8 cellular contexts compared by ENCODE assay signal in genomic region chr2:231056453-231057416, GRCh38.
A peak's percentile ranks its signal among the peaks of the same experiment; 100 is the strongest.
DNase-seq lines count a peak whose midpoint lies in the region; ATAC-seq and TF ChIP-seq lines count a peak whose summit lies in the region.

PSMD1 (plus strand) TSS chr2:231056867; CDS start chr2:231057026, 159 bp downstream.

- peak within 1 kb of the TSS; percentile 96 for H3K4me3 ChIP-seq in AG10803 (ENCODE audit: low read length)

- DNase-seq in AG10803 (ENCODE audit: low read depth) (peak; percentile 93), NCI-H345 treated with DMSO at 0.1 percent for 48 hours (lab: John Stamatoyannopoulos, UW; ENCODE audit: unreplicated experiment) (peak; percentile 78), inferior parietal cortex (ENCODE audit: extremely low spot score) (peak; percentile 93)
- DNase-seq in activated CD4-positive, CD25-positive, alpha-beta regulatory T cell (lab: John Stamatoyannopoulos, UW): peak; percentile 83 to 88 (median 86)
- DNase-seq in central memory CD4-positive, alpha-beta T cell: peak; percentile 93
- peak; percentile 84 to 90 for DNase-seq in stimulated activated CD4-positive, alpha-beta T cell treated with anti-CD3 and anti-CD28 coated beads, Interleukin-12 subunit alpha, Interleukin-12 subunit beta, amount 100 ng/mL, for 24 hours (ENCODE audit: low read depth in 2 of 2)

- TF ChIP-seq CTCF in AG10803 (conservative IDR thresholded peaks at IDR 0.05; ENCODE audit: low read length): peak; percentile 99

- TF ChIP-seq POLR2A in GM18951 (IDR thresholded peaks at IDR 0.05; ENCODE audit: extremely low read depth, insufficient read depth, insufficient read length): peak; percentile 71

- in situ Hi-C loops in GM18951 (cut with MboI; ENCODE audit: low sequenced_read_pairs, unreplicated experiment): no loop called here

- ATAC-seq in HG03196 (IDR thresholded peaks at IDR 0.05; ENCODE audit: unreplicated experiment): peak; percentile 81

Comparison
In these comparisons a context has a peak if more than half of its experiments do, and no peak if none do; other contexts are left out.
1. Peak in every context shown above with its lines: DNase-seq, ATAC-seq and H3K4me3 ChIP-seq.